In the genomic region with DNA sequence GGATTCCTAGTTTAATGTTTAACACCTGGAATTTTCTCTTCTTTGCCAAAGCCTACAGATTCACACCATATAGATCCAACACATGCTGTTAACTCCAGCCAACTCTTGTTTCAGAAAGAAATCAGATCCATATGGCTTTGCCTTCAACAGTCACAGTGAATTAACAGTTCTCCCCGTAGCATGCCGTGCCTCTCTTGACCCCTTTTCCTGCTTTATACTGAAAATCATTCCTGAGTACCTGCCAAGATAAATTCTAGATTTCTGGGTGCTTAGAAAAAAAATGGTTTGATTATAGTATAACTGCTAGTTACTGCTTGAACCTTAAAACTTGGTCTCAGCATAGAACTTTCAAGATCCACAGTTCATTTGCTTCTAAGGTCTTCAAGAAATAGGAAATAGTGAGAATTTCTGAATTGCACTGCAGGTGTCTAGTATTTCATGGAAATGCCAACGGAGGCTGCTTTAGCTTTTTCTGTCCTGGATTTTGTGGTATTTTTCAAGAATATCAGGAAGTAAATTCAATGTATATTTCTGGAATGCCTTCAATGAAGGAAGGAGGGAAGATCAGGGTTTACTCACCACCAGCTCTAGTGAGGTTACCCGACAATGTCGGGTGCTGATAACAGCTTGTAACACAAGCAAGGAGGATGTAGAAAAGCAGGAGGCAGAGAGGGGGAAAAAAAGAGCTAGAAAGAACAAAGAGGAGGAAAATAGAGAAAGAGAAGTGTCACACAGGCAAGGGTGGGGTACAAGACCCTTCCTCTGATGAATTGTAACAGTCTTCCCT, we compare ENCODE assay signal across 9 cellular contexts. TPM values are rescaled to one million over a fixed set of nuclear protein-coding genes. Genes with fewer than 3 reads are reported as not detected.
DNase-seq lines count a peak whose midpoint lies in the region; ATAC-seq, FAIRE-seq and TF ChIP-seq lines count a peak whose summit lies in the region.
"Had no signal": no experiment of that assay in that cellular context is flagged by ENCODE, and none has a peak within 500 bp of the region (broad histone marks: within the 10 kb centered on the region; RNA-seq: fewer than 3 reads in every experiment).

No MANE protein-coding gene starts in this region.

- POLR2A ChIA-PET in Panc1 (lab: Charles Lee) = no interaction called here

- H3K4me3 Mint-ChIP-seq in Calu3 (ENCODE audit: low read depth, unreplicated experiment) = peak overlapping the region; percentile 67

- no peaks in the 10 kb centered on the region for H3K27me3 Mint-ChIP-seq in Calu3 (ENCODE audit: unreplicated experiment)

- H3K27ac ChIP-seq in Panc1 (ENCODE audit: low read length) = no peak overlapping the region
- no peak overlapping the region for H3K27ac ChIP-seq in ovary

- H3K27me3 ChIP-seq in Panc1 (ENCODE audit: control insufficient read depth, insufficient read depth, low read length) = peaks cover 6% of the 10 kb centered on the region
- H3K27me3 ChIP-seq in ovary = no peaks in the 10 kb centered on the region

- no peak for FAIRE-seq in HTR-8/SVneo (lab: Jason Lieb, UNC)

- H3K4me3 ChIP-seq in Panc1 (ENCODE audit: low read depth in 2 of 2, low read length in 2 of 2) (peak overlapping the region; percentile 24 to 45), ovary (peak overlapping the region; percentile 27)

- no TSS peak for BruUV-seq in Calu3 (replicated peaks; lab: Mats Ljungman, UMichigan)
- no TSS peak for BruUV-seq in Panc1 (replicated peaks; lab: Mats Ljungman, UMichigan)

- peak; percentile 5 for DNase-seq in Calu3
- DNase-seq in Panc1 (ENCODE audit: low read depth, low spot score) = no peak
- peak; percentile 52 for DNase-seq in fibroblast of gingiva (ENCODE audit: low read depth)
- DNase-seq in ovary = no peak
- DNase-seq in activated effector memory CD4-positive, alpha-beta T cell treated with Interleukin-2 at 50 U/mL for 16 hours = no peak
- DNase-seq in activated CD4-positive, alpha-beta T cell treated with anti-CD3 and anti-CD28 coated beads, Interleukin-2, amount 50 U/mL, for 1 hour = no peak
- DNase-seq in HTR-8/SVneo (ENCODE audit: insufficient read length, low spot score) = no peak
- no peak for DNase-seq in NOMO-1 (lab: John Stamatoyannopoulos, UW; ENCODE audit: unreplicated experiment in 2 of 2)

- TF ChIP-seq CTCF in Calu3 (IDR thresholded peaks at IDR 0.05; ENCODE audit: unreplicated experiment) (no peak), Panc1 (IDR thresholded peaks at IDR 0.05) (no peak), ovary (IDR thresholded peaks at IDR 0.05) (no peak)

- H3K9me3 Mint-ChIP-seq in Calu3 (ENCODE audit: low read depth, unreplicated experiment) = no peaks in the 10 kb centered on the region

- in situ Hi-C loops in Panc1 (cut with HindIII; ENCODE audit: low pct_unique_long_range_greater_than_20kb, low sequenced_read_pairs) = no loop called here

- intact Hi-C loops in Calu3 (cut with micrococcal nuclease; ENCODE audit: unreplicated experiment) = no loop called here
- intact Hi-C loops in Panc1 (cut with micrococcal nuclease; ENCODE audit: unreplicated experiment) = no loop called here
- intact Hi-C loops in ovary (cut with DNase I) = no loop called here

- no peak for ATAC-seq in Panc1
- ATAC-seq: activated CD4-positive, CD25-positive, alpha-beta regulatory T cell treated with anti-CD3 and anti-CD28 coated beads, Interleukin-2, amount 50 U/mL, for 24 hours had no signal

- no peak for TF ChIP-seq POLR2A in ovary (IDR thresholded peaks at IDR 0.05)

- no peaks in the 10 kb centered on the region for H3K4me1 ChIP-seq in Panc1 (ENCODE audit: control insufficient read depth, insufficient read depth, low read length)
- H3K4me1 ChIP-seq in ovary (ENCODE audit: insufficient read depth) = peaks cover 6% of the 10 kb centered on the region

- 17 to 21% (median 17%) methylated on average over 5 of the region's 5 CpGs for WGBS in ovary, 3 donors

- no peak for TF ChIP-seq EP300 in ovary (IDR thresholded peaks at IDR 0.05)

- H3K27ac Mint-ChIP-seq in Calu3 (ENCODE audit: unreplicated experiment) = peak overlapping the region; percentile 65

- H3K9me3 ChIP-seq in Panc1 (ENCODE audit: control insufficient read depth, insufficient read depth, low read depth, low read length) (no peaks in the 10 kb centered on the region), ovary (no peaks in the 10 kb centered on the region)

- peaks cover 38% of the 10 kb centered on the region for H3K4me1 Mint-ChIP-seq in Calu3 (ENCODE audit: low read depth, unreplicated experiment)

- no peaks in the 10 kb centered on the region for H3K36me3 Mint-ChIP-seq in Calu3 (ENCODE audit: insufficient read depth, unreplicated experiment)

- CTCF ChIA-PET in Calu3 (lab: Charles Lee) (interaction anchor here (0.6 kb wide), 1 partner anchor 445 kb away, joined by 4 read pairs; no protein-coding TSS in a partner anchor), Panc1 (lab: Charles Lee) (no interaction called here)

- H3K36me3 ChIP-seq in Panc1 (ENCODE audit: control insufficient read depth, insufficient read depth, low read length) (no peaks in the 10 kb centered on the region), ovary (no peaks in the 10 kb centered on the region)

RNA-seq across cellular contexts. Expression of gene AASS, which starts 6.6 kb away (rescaled TPM):
- total RNA-seq in Calu3 (2022) (12.7 and 18.7 TPM in 2 replicates), Panc1 (2021; ENCODE audit: unreplicated experiment) (0.31 TPM), ovary (10 to 100 TPM; 55.7 to 97.6 (median 68.5) TPM)
- not detected for polyA plus RNA-seq in Panc1 (2012; ENCODE audit: insufficient read length)
- polyA plus RNA-seq in ovary = 10 to 100 TPM; 26.1 to 37.7 TPM

Comparison
In these comparisons a context has a peak if more than half of its experiments do, and no peak if none do; other contexts are left out.
1. DNase-seq: peak in Calu3 (single experiment) and fibroblast of gingiva (single experiment); none in Panc1 (single experiment), ovary (0 of 5), activated effector memory CD4-positive, alpha-beta T cell treated with Interleukin-2 at 50 U/mL for 16 hours (single experiment), activated CD4-positive, alpha-beta T cell treated with anti-CD3 and anti-CD28 coated beads, Interleukin-2, amount 50 U/mL, for 1 hour (single experiment), HTR-8/SVneo (single experiment) and NOMO-1 (0 of 2).
2. RNA of gene AASS, which starts 6.6 kb away (total RNA-seq): 55.7 to 97.6 TPM in ovary and 12.7 to 18.7 TPM in Calu3; 0.31 TPM in Panc1 (single experiment); every median in the first group is over 10 times any median in the second.